In the genomic region with DNA sequence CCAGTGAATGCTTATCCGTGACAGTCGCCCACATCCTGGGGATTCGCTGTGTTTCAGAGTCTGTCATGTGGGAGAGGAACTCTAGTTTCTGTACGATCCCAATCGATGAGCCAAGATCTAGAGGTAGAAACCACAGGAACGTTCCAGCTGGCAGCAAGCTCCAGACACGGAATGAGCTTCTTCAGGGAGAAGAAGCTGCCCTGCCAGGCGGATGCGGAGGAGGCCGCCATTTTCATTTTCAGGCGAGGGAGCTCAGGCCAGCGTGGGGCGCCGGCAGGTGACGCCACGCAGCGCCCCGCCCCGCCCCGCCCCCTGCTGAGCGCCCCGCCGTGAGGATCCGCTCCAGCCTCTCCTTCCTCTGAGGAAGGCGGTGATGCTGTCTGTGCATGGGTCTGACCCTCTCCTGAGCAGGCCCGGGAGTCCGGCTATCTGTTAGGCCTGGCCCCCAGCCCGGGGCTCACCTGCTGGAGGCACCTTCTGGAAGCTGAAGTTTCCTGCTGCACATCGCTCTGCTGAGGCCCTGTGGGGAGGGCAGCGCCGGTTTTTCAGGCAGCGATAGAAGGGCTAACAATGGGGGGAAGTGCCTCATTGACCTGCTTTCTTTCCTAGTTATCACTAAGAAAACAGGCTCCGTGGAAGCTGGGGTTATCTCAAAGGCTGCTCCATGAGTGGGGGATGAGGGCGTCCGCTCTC, we compare ENCODE assay signal across 1 cellular context.
TF ChIP-seq lines count a peak whose summit lies in the region.

No MANE protein-coding gene starts in this region.

TF ChIP-seq in endothelial cell of umbilical vein, 7 proteins besides CTCF, POLR2A, EP300 and RAD21:
- peak; percentile 45 for TF ChIP-seq JUN (IDR thresholded peaks at IDR 0.05; ENCODE audit: borderline replicate concordance, insufficient read depth, insufficient read length, low read depth)
- TF ChIP-seq, protein P1, sequence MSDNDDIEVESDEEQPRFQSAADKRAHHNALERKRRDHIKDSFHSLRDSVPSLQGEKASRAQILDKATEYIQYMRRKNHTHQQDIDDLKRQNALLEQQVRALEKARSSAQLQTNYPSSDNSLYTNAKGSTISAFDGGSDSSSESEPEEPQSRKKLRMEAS (IDR thresholded peaks at IDR 0.05; ENCODE audit: insufficient read depth, insufficient read length), result no peak
- TF ChIP-seq MYC (IDR thresholded peaks at IDR 0.05; ENCODE audit: low read depth, low read length), result no peak
- no peak for TF ChIP-seq EZH2 (IDR thresholded peaks at IDR 0.05; ENCODE audit: borderline replicate concordance, low read depth, low read length, severe bottlenecking)
- TF ChIP-seq POLR2AphosphoS5 (IDR thresholded peaks at IDR 0.05; ENCODE audit: insufficient read depth, low read depth, low read length), result peak; percentile 93
- TF ChIP-seq FOS (IDR thresholded peaks at IDR 0.05; ENCODE audit: borderline replicate concordance, insufficient read depth, low read length), result peak; percentile 60
- TF ChIP-seq GATA2 (IDR thresholded peaks at IDR 0.05; ENCODE audit: insufficient read depth, insufficient read length, low read depth, low read length), result peak; percentile 97
TF ChIP-seq in endothelial cell of umbilical vein: peak in this region for 4.
